Comparison of ENCODE assay signal across 28 cellular contexts in genomic region chr7:101511965-101512364, GRCh38.
"Had no signal": no experiment of that assay in that cellular context is flagged by ENCODE, and none has a peak within 500 bp of the region (broad histone marks: within the 10 kb centered on the region; RNA-seq: fewer than 3 reads in every experiment).

No MANE protein-coding gene starts in this region.

- H3K27me3 ChIP-seq: colonic mucosa, hepatocyte had no signal

- H3K4me3 ChIP-seq: colonic mucosa, coronary artery, dorsolateral prefrontal cortex, esophagus muscularis mucosa, esophagus squamous epithelium, gastrocnemius medialis, gastroesophageal sphincter, heart left ventricle, heart right ventricle, hepatocyte had no signal

- H2AFZ ChIP-seq: hepatocyte had no signal

- H3K4me1 ChIP-seq: colonic mucosa, esophagus muscularis mucosa, foreskin keratinocyte, gastrocnemius medialis, gastroesophageal sphincter, heart left ventricle, heart right ventricle had no signal

- H3K79me2 ChIP-seq: hepatocyte had no signal

- H3K27ac ChIP-seq: colonic mucosa, coronary artery, dorsolateral prefrontal cortex, epithelial cell of prostate, esophagus muscularis mucosa, esophagus squamous epithelium, foreskin keratinocyte, gastrocnemius medialis, gastroesophageal sphincter, heart left ventricle, heart right ventricle, hepatocyte had no signal

- DNase-seq: colonic mucosa; cortex of kidney; dermis blood vessel endothelial cell; dorsolateral prefrontal cortex; effector CD4-positive, alpha-beta T cell; effector CD8-positive, alpha-beta T cell; effector memory CD4-positive, alpha-beta T cell; effector memory CD8-positive, alpha-beta T cell; endodermal cell; erythroblast; esophagus squamous epithelium; foreskin fibroblast; foreskin keratinocyte; foreskin melanocyte; gastrocnemius medialis; glutamatergic neuron; head of caudate nucleus; heart right ventricle had no signal

- H3K36me3 ChIP-seq: colonic mucosa, esophagus muscularis mucosa, esophagus squamous epithelium, gastrocnemius medialis, gastroesophageal sphincter, heart left ventricle, heart right ventricle had no signal

- ATAC-seq: effector memory CD8-positive, alpha-beta T cell; esophagus mucosa; foreskin keratinocyte; gastrocnemius medialis; gastroesophageal sphincter; heart left ventricle; heart right ventricle had no signal

- FAIRE-seq: endometrium, endothelial cell of umbilical vein, frontal cortex had no signal

- H3K9me3 ChIP-seq: colonic mucosa, esophagus muscularis mucosa, esophagus squamous epithelium, gastrocnemius medialis, gastroesophageal sphincter, heart left ventricle, heart right ventricle had no signal

- H3K4me2 ChIP-seq: hepatocyte had no signal
